Comparison of ENCODE assay signal across 9 cellular contexts in the genomic region with DNA sequence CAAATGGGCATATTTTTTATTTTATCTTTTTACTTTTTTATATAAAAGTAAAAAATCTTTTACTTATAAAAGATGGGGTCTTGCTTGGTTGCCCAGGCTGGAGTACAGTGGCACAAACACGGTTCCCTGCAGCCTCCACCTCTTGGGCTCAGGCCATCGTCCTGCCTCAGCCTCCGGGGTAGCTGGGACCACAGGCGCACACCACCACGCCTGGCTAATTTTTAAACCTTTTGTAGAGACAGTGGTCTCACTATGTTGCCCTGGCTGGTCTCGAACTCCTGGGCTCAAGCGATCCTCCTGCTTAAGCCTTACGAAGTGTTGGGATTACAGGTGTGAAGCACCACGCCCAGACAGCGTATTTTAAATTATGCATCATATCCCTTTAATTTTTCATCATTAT. TPM values are rescaled to one million over a fixed set of nuclear protein-coding genes. Genes with fewer than 3 reads are reported as not detected.
DNase-seq lines count a peak whose midpoint lies in the region; ATAC-seq, FAIRE-seq and TF ChIP-seq lines count a peak whose summit lies in the region.
"Had no signal": no experiment of that assay in that cellular context is flagged by ENCODE, and none has a peak within 500 bp of the region (broad histone marks: within the 10 kb centered on the region; RNA-seq: fewer than 3 reads in every experiment).

No MANE protein-coding gene starts in this region.

- no peak for ATAC-seq in activated T-cell treated with anti-CD3 and anti-CD28 coated beads, Interleukin-2, amount 50 U/mL, for 72 hours (replicated peaks in 1 of 2)
- no peak for ATAC-seq in GM12878
- no peak for ATAC-seq in memory B cell (ENCODE audit: low read depth)
- ATAC-seq in GM18858 (IDR thresholded peaks at IDR 0.05; ENCODE audit: unreplicated experiment) = no peak

- H3K27ac ChIP-seq in GM12878 (ENCODE audit: control insufficient read depth, insufficient read depth) = peak overlapping the region; percentile 93

- no peak for TF ChIP-seq EP300 in GM12878 (IDR thresholded peaks at IDR 0.05; ENCODE audit: borderline replicate concordance in 1 of 2, control insufficient read depth in 1 of 2, low read depth in 2 of 2, low read length in 2 of 2)

- TF ChIP-seq CTCF in GM12878 (IDR thresholded peaks at IDR 0.05 in 2 of 3, conservative IDR thresholded peaks at IDR 0.05 in 1 of 3; ENCODE audit: control insufficient read depth in 2 of 3, extremely low read depth in 1 of 3, insufficient read depth in 1 of 3, low read depth in 3 of 3, low read length in 3 of 3) = no peak
- TF ChIP-seq CTCF in type B pancreatic cell (conservative IDR thresholded peaks at IDR 0.05) = no peak

- peaks cover 6% of the 10 kb centered on the region for H3K79me2 ChIP-seq in GM12878 (ENCODE audit: control insufficient read depth, insufficient read depth, low read length)

- H3K4me2 ChIP-seq in GM12878 (ENCODE audit: control insufficient read depth, insufficient read depth) = peak overlapping the region; percentile 61

- H3K4me1 Mint-ChIP-seq in activated T-cell treated with anti-CD3 and anti-CD28 coated beads, Interleukin-2, amount 50 U/mL, for 72 hours (ENCODE audit: low read depth) = peaks cover 68% of the 10 kb centered on the region
- peaks cover 29% of the 10 kb centered on the region for H3K4me1 Mint-ChIP-seq in memory B cell
- peaks cover 25% of the 10 kb centered on the region for H3K4me1 Mint-ChIP-seq in type B pancreatic cell (ENCODE audit: unreplicated experiment)

- WGBS in GM12878 (ENCODE audit: insufficient coverage, insufficient replicate concordance, low lambda C conversion rate, missing lambda C conversion rate) = 64% methylated on average over 10 of the region's 10 CpGs

- no peak for TF ChIP-seq RAD21 in GM12878 (IDR thresholded peaks at IDR 0.05; ENCODE audit: insufficient read depth, low read depth, low read length)

- DNase-seq in activated T-cell treated with anti-CD3 and anti-CD28 coated beads, Interleukin-2, amount 50 U/mL, for 72 hours = no peak
- DNase-seq in activated T-cell treated with anti-CD3 and anti-CD28 coated beads for 4 hours (no peak), GM12878 (ENCODE audit: low read depth, low spot score) (no peak), memory B cell (ENCODE audit: low spot score in 2 of 2) (no peak), type B pancreatic cell (ENCODE audit: extremely low spot score, unreplicated experiment) (no peak), OCI-M2 (lab: John Stamatoyannopoulos, UW; ENCODE audit: unreplicated experiment) (no peak)
- DNase-seq in stimulated activated CD4-positive, alpha-beta T cell treated with anti-CD3 and anti-CD28 coated beads, Interleukin-4, amount 100 ng/mL, for 4 hours = no peak

- RAD21 ChIA-PET in GM12878 (lab: Charles Lee; ENCODE audit: unreplicated experiment) = interaction anchor here (1.5 kb wide), 1 partner anchor 35 kb away, joined by 3 read pairs; no protein-coding TSS in a partner anchor

- no peaks in the 10 kb centered on the region for H3K9me3 Mint-ChIP-seq in activated T-cell treated with anti-CD3 and anti-CD28 coated beads, Interleukin-2, amount 50 U/mL, for 72 hours
- H3K9me3 Mint-ChIP-seq in memory B cell = no peaks in the 10 kb centered on the region
- H3K9me3 Mint-ChIP-seq in type B pancreatic cell = no peaks in the 10 kb centered on the region

- CTCF ChIA-PET in GM12878 (lab: Yijun Ruan, JAX) = interaction anchor here (1.7 to 2.1 kb wide), 3 partner anchors 40 to 227 kb away, joined by 4 to 7 read pairs (median 4); no protein-coding TSS in a partner anchor

- no peak for FAIRE-seq in GM12878 (lab: Jason Lieb, UNC)
- FAIRE-seq: D721Med had no signal

- H3K9me3 ChIP-seq in GM12878 (replicated peaks; ENCODE audit: control insufficient read depth, insufficient read depth, low read length) = peaks cover 3% of the 10 kb centered on the region

- H3K27ac Mint-ChIP-seq in activated T-cell treated with anti-CD3 and anti-CD28 coated beads, Interleukin-2, amount 50 U/mL, for 72 hours = no peak overlapping the region
- H3K27ac Mint-ChIP-seq in memory B cell = peak overlapping the region; percentile 93
- H3K27ac Mint-ChIP-seq in type B pancreatic cell = peak overlapping the region; percentile 91

- SMC1A ChIA-PET in GM12878 (lab: Charles Lee; ENCODE audit: uncharacterized antibody, unreplicated experiment) = interaction anchor here (0.7 to 4.0 kb wide), 4 partner anchors 9 to 155 kb away, joined by 3 to 16 read pairs (median 4); no protein-coding TSS in a partner anchor

- H3K27me3 ChIP-seq in GM12878 (replicated peaks in 1 of 2; ENCODE audit: control insufficient read depth in 2 of 2, insufficient read depth in 2 of 2, low read length in 1 of 2) = no peaks in the 10 kb centered on the region

- peaks cover 27% of the 10 kb centered on the region for H3K4me1 ChIP-seq in GM12878 (ENCODE audit: control insufficient read depth, insufficient read depth, low read length)

- H3K4me3 Mint-ChIP-seq in activated T-cell treated with anti-CD3 and anti-CD28 coated beads, Interleukin-2, amount 50 U/mL, for 72 hours = peak overlapping the region; percentile 85 to 86
- H3K4me3 Mint-ChIP-seq in memory B cell = peak overlapping the region; percentile 82
- H3K4me3 Mint-ChIP-seq in type B pancreatic cell = peak overlapping the region; percentile 91

- peak overlapping the region; percentile 99 for H3K9ac ChIP-seq in GM12878 (ENCODE audit: control insufficient read depth, insufficient read depth, low read length)

- H3K27me3 Mint-ChIP-seq in activated T-cell treated with anti-CD3 and anti-CD28 coated beads, Interleukin-2, amount 50 U/mL, for 72 hours (ENCODE audit: low read depth) = no peaks in the 10 kb centered on the region
- H3K27me3 Mint-ChIP-seq in memory B cell (no peaks in the 10 kb centered on the region), type B pancreatic cell (peaks cover 2% of the 10 kb centered on the region)

- no peak for TF ChIP-seq POLR2A in GM12878 (IDR thresholded peaks at IDR 0.05; ENCODE audit: low read depth, low read length)

- BruUV-seq in GM12878 (replicated peaks; lab: Mats Ljungman, UMichigan) = TSS peak; percentile 60

- POLR2A ChIA-PET in GM12878 (lab: Charles Lee) = interaction anchor here (0.6 to 2.5 kb wide), 4 partner anchors 51 to 972 kb away, joined by 4 to 8 read pairs (median 4); no protein-coding TSS in a partner anchor

- in situ Hi-C loops in GM12878 (cut with MboI) = no loop called here

- no peaks in the 10 kb centered on the region for H3K36me3 ChIP-seq in GM12878 (ENCODE audit: control insufficient read depth in 2 of 2, insufficient read depth in 2 of 2, low read length in 1 of 2)

- H3K36me3 Mint-ChIP-seq in activated T-cell treated with anti-CD3 and anti-CD28 coated beads, Interleukin-2, amount 50 U/mL, for 72 hours (ENCODE audit: insufficient read depth in 2 of 2) = peaks cover 0 to 1% of the 10 kb centered on the region in 2 donors
- peaks cover 6% of the 10 kb centered on the region for H3K36me3 Mint-ChIP-seq in memory B cell
- peaks cover 5% of the 10 kb centered on the region for H3K36me3 Mint-ChIP-seq in type B pancreatic cell

- no peaks in the 10 kb centered on the region for H4K20me1 ChIP-seq in GM12878 (ENCODE audit: control insufficient read depth, insufficient read depth)

- intact Hi-C loops in GM12878 (cut with micrococcal nuclease; ENCODE audit: unreplicated experiment) = loop anchor here (2.0 kb wide), 1 partner anchor 35 kb away; no protein-coding TSS in a partner anchor

- H3K4me3 ChIP-seq in GM12878 = peak overlapping the region; percentile 98

- no peak overlapping the region for H2AFZ ChIP-seq in GM12878 (ENCODE audit: control insufficient read depth, low read depth, low read length)

RNA-seq across cellular contexts. Expression of gene H6PD, which starts 1.0 kb away (rescaled TPM):
- total RNA-seq in activated T-cell treated with anti-CD3 and anti-CD28 coated beads, Interleukin-2, amount 50 U/mL, for 72 hours = 10 to 100 TPM; 20.2 to 21.0 TPM
- total RNA-seq in GM12878 (2013; cell fraction: nucleolus; rRNA removed) = 14.4 and 15.0 TPM in 2 replicates
- total RNA-seq in GM12878 (2014; rRNA removed) (9.7 and 10.4 TPM in 2 replicates), GM12878 (2014; rRNA removed; fragmentation: Illumina TruSeq; extraction: Trizol) (8.1 and 9.4 TPM in 2 replicates), GM12878 (2021) (20.7 TPM in 2 replicates), type B pancreatic cell (ENCODE audit: low replicate concordance) (18.7 and 26.1 TPM in 2 replicates)
- 4.9 TPM for polyA plus RNA-seq in GM12878 (2011; ENCODE audit: low read depth)
- polyA plus RNA-seq in GM12878 (2011; rRNA removed) (3.9 and 4.9 TPM in 2 replicates), GM12878 (2014; fragmentation: Illumina TruSeq; extraction: Trizol) (9.9 and 10.1 TPM in 2 replicates), GM12878 (2014; fragmentation: Nextera tagmentation; extraction: Ambion mirVana) (1 to 10 TPM; 1.2 to 1.4 TPM), GM12878 (2014; rRNA removed) (12.1 and 13.1 TPM in 2 replicates), GM12878 (2016; fragmentation: Nextera tagmentation; extraction: Ambion mirVana) (1 to 10 TPM; 5.9 to 6.0 TPM)
- 6.3 and 6.4 TPM in 2 replicates for polyA plus RNA-seq in GM12878 (2011; cell fraction: cytosol; rRNA removed)
- polyA plus RNA-seq in GM12878 (2011; cell fraction: nucleus; rRNA removed) = 7.7 and 10.0 TPM in 2 replicates
- polyA plus RNA-seq in GM12878 (2012) = 7.3 and 7.7 TPM in 2 replicates
- 4.8 and 10.9 TPM in 2 replicates for polyA minus RNA-seq in GM12878 (2011; rRNA and poly(A)+ RNA removed)
- 5.1 and 5.9 TPM in 2 replicates for polyA minus RNA-seq in GM12878 (2011; cell fraction: cytosol; rRNA and poly(A)+ RNA removed)
- polyA minus RNA-seq in GM12878 (2011; cell fraction: nucleus; rRNA and poly(A)+ RNA removed) = 2.2 and 3.4 TPM in 2 replicates

RNA-seq across cellular contexts. Expression of gene SPSB1, which starts 57.1 kb away (rescaled TPM):
- 10 to 100 TPM; 12.2 to 15.6 TPM for total RNA-seq in activated T-cell treated with anti-CD3 and anti-CD28 coated beads, Interleukin-2, amount 50 U/mL, for 72 hours
- 0.96 and 1.3 TPM in 2 replicates for total RNA-seq in GM12878 (2013; cell fraction: nucleolus; rRNA removed)
- total RNA-seq in GM12878 (2014; rRNA removed) (0.90 and 1.3 TPM in 2 replicates), GM12878 (2014; rRNA removed; fragmentation: Illumina TruSeq; extraction: Trizol) (0.40 and 0.46 TPM in 2 replicates), GM12878 (2021) (0.74 and 1.1 TPM in 2 replicates), type B pancreatic cell (ENCODE audit: low replicate concordance) (5.6 and 17.4 TPM in 2 replicates)
- 0.38 TPM for polyA plus RNA-seq in GM12878 (2011; ENCODE audit: low read depth)
- polyA plus RNA-seq in GM12878 (2011; rRNA removed) (0.23 and 0.43 TPM in 2 replicates), GM12878 (2014; fragmentation: Illumina TruSeq; extraction: Trizol) (0.46 and 2.1 TPM in 2 replicates), GM12878 (2014; fragmentation: Nextera tagmentation; extraction: Ambion mirVana) (under 1 TPM in 1 of 2 experiments, not detected in 1; 0.02 TPM), GM12878 (2014; rRNA removed) (0.80 and 2.0 TPM in 2 replicates), GM12878 (2016; fragmentation: Nextera tagmentation; extraction: Ambion mirVana) (1 to 10 TPM; 1.2 to 1.4 TPM)
- 0.52 and 0.63 TPM in 2 replicates for polyA plus RNA-seq in GM12878 (2011; cell fraction: cytosol; rRNA removed)
- polyA plus RNA-seq in GM12878 (2011; cell fraction: nucleus; rRNA removed) = 0.45 and 0.47 TPM in 2 replicates
- polyA plus RNA-seq in GM12878 (2012) = 1.4 and 2.6 TPM in 2 replicates
- 0.37 and 0.57 TPM in 2 replicates for polyA minus RNA-seq in GM12878 (2011; rRNA and poly(A)+ RNA removed)
- 0.52 and 0.53 TPM in 2 replicates for polyA minus RNA-seq in GM12878 (2011; cell fraction: cytosol; rRNA and poly(A)+ RNA removed)
- 0.36 TPM in 1 of 2 replicates, not detected in the other for polyA minus RNA-seq in GM12878 (2011; cell fraction: nucleus; rRNA and poly(A)+ RNA removed)
